ENCODE assay signal across 8 cellular contexts in genomic region chr17:45312477-45313418, GRCh38. TPM values are rescaled to one million over a fixed set of nuclear protein-coding genes. Genes with fewer than 3 reads are reported as not detected.
DNase-seq lines count a peak whose midpoint lies in the region; ATAC-seq and TF ChIP-seq lines count a peak whose summit lies in the region.

No MANE protein-coding gene starts in this region.

- peak overlapping the region; percentile 93 for H3K27ac Mint-ChIP-seq in activated naive CD8-positive, alpha-beta T cell treated with anti-CD3 and anti-CD28 coated beads, Interleukin-2, amount 50 U/mL, for 24 hours

- H3K36me3 ChIP-seq in lung (ENCODE audit: control insufficient read depth in 2 of 2, insufficient read depth in 2 of 2, low read length in 2 of 2) (no peaks in the 10 kb centered on the region), uterus (no peaks in the 10 kb centered on the region)

- H3K4me3 ChIP-seq in lung (no peak overlapping the region), uterus (no peak overlapping the region)

- no peak for ATAC-seq in activated naive CD8-positive, alpha-beta T cell treated with anti-CD3 and anti-CD28 coated beads, Interleukin-2, amount 50 U/mL, for 24 hours
- ATAC-seq in lung (ENCODE audit: insufficient read depth, low FRiP score) (no peak), GM18858 (IDR thresholded peaks at IDR 0.05; ENCODE audit: unreplicated experiment) (no peak)

- H3K9me3 ChIP-seq in lung (ENCODE audit: control insufficient read depth in 2 of 2, insufficient read depth in 1 of 2, low read length in 1 of 2), result peaks cover 0 to 2% of the 10 kb centered on the region in 2 donors
- no peaks in the 10 kb centered on the region for H3K9me3 ChIP-seq in uterus

- H3K27me3 ChIP-seq in lung (ENCODE audit: control insufficient read depth, insufficient read depth) (no peaks in the 10 kb centered on the region), uterus (no peaks in the 10 kb centered on the region)

- TF ChIP-seq CTCF in lung (IDR thresholded peaks at IDR 0.05; ENCODE audit: control extremely low read depth, extremely low read depth), result no peak
- no peak for TF ChIP-seq CTCF in uterus (IDR thresholded peaks at IDR 0.05)

- peak overlapping the region; percentile 98 for H3K4me3 Mint-ChIP-seq in activated naive CD8-positive, alpha-beta T cell treated with anti-CD3 and anti-CD28 coated beads, Interleukin-2, amount 50 U/mL, for 24 hours

- H3K27me3 Mint-ChIP-seq in activated naive CD8-positive, alpha-beta T cell treated with anti-CD3 and anti-CD28 coated beads, Interleukin-2, amount 50 U/mL, for 24 hours, result peaks cover 4% of the 10 kb centered on the region

- peaks cover 72% of the 10 kb centered on the region for H3K36me3 Mint-ChIP-seq in activated naive CD8-positive, alpha-beta T cell treated with anti-CD3 and anti-CD28 coated beads, Interleukin-2, amount 50 U/mL, for 24 hours (ENCODE audit: low read depth)

- H3K4me1 Mint-ChIP-seq in activated naive CD8-positive, alpha-beta T cell treated with anti-CD3 and anti-CD28 coated beads, Interleukin-2, amount 50 U/mL, for 24 hours, result peaks cover 82% of the 10 kb centered on the region

- intact Hi-C loops in uterus (cut with DNase I; ENCODE audit: low total_unique reads), result no loop called here

- no peaks in the 10 kb centered on the region for H3K9me3 Mint-ChIP-seq in activated naive CD8-positive, alpha-beta T cell treated with anti-CD3 and anti-CD28 coated beads, Interleukin-2, amount 50 U/mL, for 24 hours

- TF ChIP-seq POLR2A in uterus (IDR thresholded peaks at IDR 0.05), result no peak

- H3K4me1 ChIP-seq in lung (ENCODE audit: control insufficient read depth in 2 of 2, insufficient read depth in 2 of 2, low read length in 2 of 2), result peaks cover 37 to 46% of the 10 kb centered on the region in 2 donors
- peaks cover 16 to 20% of the 10 kb centered on the region in 2 donors for H3K4me1 ChIP-seq in uterus

- 27 to 52% methylated on average over 8 of the region's 8 CpGs for WGBS in lung, 2 donors

- H3K27ac ChIP-seq in lung (ENCODE audit: low read depth in 1 of 2, low read length in 1 of 2), result peak overlapping the region; percentile 75 to 96
- H3K27ac ChIP-seq in uterus, result peak overlapping the region; percentile 71 to 95

- DNase-seq in stimulated activated CD4-positive, alpha-beta T cell treated with anti-CD3 and anti-CD28 coated beads, Interleukin-4, amount 100 ng/mL, for 24 hours, result peak; percentile 41
- DNase-seq in stimulated activated CD4-positive, alpha-beta T cell treated with anti-CD3 and anti-CD28 coated beads, Interleukin-4, amount 100 ng/mL, for 1 hour, result no peak
- no peak for DNase-seq in activated naive CD8-positive, alpha-beta T cell treated with anti-CD3 and anti-CD28 coated beads, Interleukin-2, amount 50 U/mL, for 24 hours
- DNase-seq in lung (ENCODE audit: low spot score) (no peak), uterus (no peak), NCI-H2227 treated with DMSO at 0.1 percent for 48 hours (lab: John Stamatoyannopoulos, UW) (no peak), DMS 273 (lab: John Stamatoyannopoulos, UW; ENCODE audit: unreplicated experiment) (no peak)

RNA-seq across cellular contexts. Expression of gene MAP3K14, which starts 4.1 kb away (rescaled TPM):
- total RNA-seq in lung, result 10 to 100 TPM in 1 of 2 donors, 1 to 10 TPM in 1; 5.9 to 13.5 TPM
- polyA plus RNA-seq in lung, result 1 to 10 TPM; 6.4 to 9.2 TPM
- 10 to 100 TPM in 1 of 4 donors, 1 to 10 TPM in 3; 1.0 to 22.1 (median 4.9) TPM for total RNA-seq in uterus

RNA-seq across cellular contexts. Expression of gene SPATA32, which starts 50.9 kb away (rescaled TPM):
- total RNA-seq in lung (under 1 TPM in 1 of 2 donors, not detected in 1; 0.21 TPM), uterus (not detected)
- polyA plus RNA-seq in lung, result under 1 TPM; 0.08 to 0.40 TPM
